In genomic region chr14:100250732-100251465, GRCh38 we compare ENCODE assay signal across 24 cellular contexts. TPM values are rescaled to one million over a fixed set of nuclear protein-coding genes. Genes with fewer than 3 reads are reported as not detected.
DNase-seq lines count a peak whose midpoint lies in the region; ATAC-seq and TF ChIP-seq lines count a peak whose summit lies in the region.
"Had no signal": no experiment of that assay in that cellular context is flagged by ENCODE, and none has a peak within 500 bp of the region (broad histone marks: within the 10 kb centered on the region; RNA-seq: fewer than 3 reads in every experiment).

No MANE protein-coding gene starts in this region.

- H2AFZ ChIP-seq in GM23248 = no peak overlapping the region

- peaks cover 69% of the 10 kb centered on the region for H3K4me1 Mint-ChIP-seq in activated naive CD8-positive, alpha-beta T cell (ENCODE audit: low read depth)
- H3K4me1 Mint-ChIP-seq in activated naive CD8-positive, alpha-beta T cell treated with anti-CD3 and anti-CD28 coated beads, Interleukin-2, amount 50 U/mL, for 24 hours = peaks cover 72% of the 10 kb centered on the region

- peaks cover 100% of the 10 kb centered on the region for H3K79me2 ChIP-seq in GM23248 (ENCODE audit: insufficient read depth)

- no peak for TF ChIP-seq CTCF in adrenal gland (IDR thresholded peaks at IDR 0.05)
- TF ChIP-seq CTCF in lung (IDR thresholded peaks at IDR 0.05; ENCODE audit: control extremely low read depth, extremely low read depth) = no peak

- H3K4me1 ChIP-seq in adrenal gland (replicated peaks in 1 of 2) = peaks cover 28 to 50% of the 10 kb centered on the region in 2 donors
- peaks cover 19 to 39% of the 10 kb centered on the region in 2 donors for H3K4me1 ChIP-seq in lung (ENCODE audit: control insufficient read depth in 2 of 2, insufficient read depth in 2 of 2, low read length in 2 of 2)
- peaks cover 15% of the 10 kb centered on the region for H3K4me1 ChIP-seq in GM23248 (ENCODE audit: insufficient read depth)
- H3K4me1 ChIP-seq: SJSA1 had no signal

- peaks cover 73% of the 10 kb centered on the region for H4K20me1 ChIP-seq in GM23248 (ENCODE audit: insufficient read depth)

- peak overlapping the region; percentile 23 for H3K27ac Mint-ChIP-seq in activated naive CD8-positive, alpha-beta T cell
- H3K27ac Mint-ChIP-seq in activated naive CD8-positive, alpha-beta T cell treated with anti-CD3 and anti-CD28 coated beads, Interleukin-2, amount 50 U/mL, for 24 hours = no peak overlapping the region
- H3K27ac Mint-ChIP-seq: dendritic cell treated with granulocyte-macrophage colony-stimulating factor and Interleukin-4, amounts not matched to agents 40 ng/mL and 50 ng/mL, for 4 days had no signal

- H3K36me3 Mint-ChIP-seq in activated naive CD8-positive, alpha-beta T cell = no peaks in the 10 kb centered on the region
- H3K36me3 Mint-ChIP-seq in activated naive CD8-positive, alpha-beta T cell treated with anti-CD3 and anti-CD28 coated beads, Interleukin-2, amount 50 U/mL, for 24 hours (ENCODE audit: low read depth) = peaks cover 21% of the 10 kb centered on the region

- no peak overlapping the region for H3K9ac ChIP-seq in GM23248

- H3K9me3 Mint-ChIP-seq in activated naive CD8-positive, alpha-beta T cell (ENCODE audit: low read depth) = no peaks in the 10 kb centered on the region
- no peaks in the 10 kb centered on the region for H3K9me3 Mint-ChIP-seq in activated naive CD8-positive, alpha-beta T cell treated with anti-CD3 and anti-CD28 coated beads, Interleukin-2, amount 50 U/mL, for 24 hours
- H3K9me3 Mint-ChIP-seq: activated CD4-positive, alpha-beta T cell treated with anti-CD3 and anti-CD28 coated beads, Interleukin-2, amount 10 ng/mL, durations not matched to agents 7 days and 5 days; dendritic cell treated with granulocyte-macrophage colony-stimulating factor and Interleukin-4, amounts not matched to agents 40 ng/mL and 50 ng/mL, for 4 days had no signal

- H3K4me3 ChIP-seq in adrenal gland = no peak overlapping the region
- no peak overlapping the region for H3K4me3 ChIP-seq in lung
- H3K4me3 ChIP-seq in GM23248 = no peak overlapping the region
- H3K4me3 ChIP-seq: cardiac muscle cell, SJSA1, skin epidermis, thyroid gland had no signal

- no peaks in the 10 kb centered on the region for H3K27me3 ChIP-seq in adrenal gland
- H3K27me3 ChIP-seq in lung (ENCODE audit: control insufficient read depth, insufficient read depth) = no peaks in the 10 kb centered on the region
- no peaks in the 10 kb centered on the region for H3K27me3 ChIP-seq in GM23248 (replicated peaks; ENCODE audit: insufficient read depth)
- H3K27me3 ChIP-seq: cardiac muscle cell, SJSA1, thyroid gland had no signal

- H3K9me3 ChIP-seq in adrenal gland (replicated peaks in 1 of 3) (no peaks in the 10 kb centered on the region), lung (ENCODE audit: control insufficient read depth in 2 of 2, insufficient read depth in 1 of 2, low read length in 1 of 2) (no peaks in the 10 kb centered on the region), GM23248 (ENCODE audit: low read depth) (no peaks in the 10 kb centered on the region)
- H3K9me3 ChIP-seq: SJSA1, thyroid gland had no signal

- intact Hi-C loops in adrenal gland (cut with DNase I) = no loop called here

- WGBS in adrenal gland, 4 donors = 52 to 68% (median 62%) methylated on average over 2 of the region's 2 CpGs
- WGBS in lung, 2 donors = 87 to 92% methylated on average over 2 of the region's 2 CpGs
- WGBS in GM23248 (ENCODE audit: low coverage in 1 of 2, low lambda C conversion rate in 2 of 2, missing lambda C conversion rate in 2 of 2), 2 experiments = 93 to 98% methylated on average over 2 of the region's 2 CpGs

- in situ Hi-C loops in GM23248 (cut with MboI) = no loop called here

- H3K4me2 ChIP-seq in GM23248 (ENCODE audit: unreplicated experiment) = no peak overlapping the region

- H3K36me3 ChIP-seq in adrenal gland (replicated peaks in 1 of 2) (no peaks in the 10 kb centered on the region), lung (ENCODE audit: control insufficient read depth in 2 of 2, insufficient read depth in 2 of 2, low read length in 2 of 2) (peaks cover 0 to 2% of the 10 kb centered on the region in 2 donors), GM23248 (ENCODE audit: low read depth) (no peaks in the 10 kb centered on the region)
- H3K36me3 ChIP-seq: cardiac muscle cell, thyroid gland had no signal

- DNase-seq in activated naive CD8-positive, alpha-beta T cell treated with anti-CD3 and anti-CD28 coated beads, Interleukin-2, amount 50 U/mL, for 24 hours = no peak
- DNase-seq in adrenal gland (peak; percentile 49 to 76 (median 66)), lung (ENCODE audit: low spot score) (no peak), GM23248 (no peak), H4 (ENCODE audit: low spot score) (no peak)
- DNase-seq: activated CD4-positive, alpha-beta T cell treated with anti-CD3 and anti-CD28 coated beads, Interleukin-2, amount 10 ng/mL, durations not matched to agents 7 days and 5 days; activated CD8-positive, alpha-beta memory T cell treated with anti-CD3 and anti-CD28 coated beads, Interleukin-2, amount 50 U/mL, for 4 hours; activated gamma-delta T cell; amygdala; HCEC 1CT; head of caudate nucleus; MM.1S; NCI-H1436; NCI-H524; nucleus accumbens; stimulated activated naive CD4-positive, alpha-beta T cell; thyroid gland had no signal

- H3K27me3 Mint-ChIP-seq in activated naive CD8-positive, alpha-beta T cell = no peaks in the 10 kb centered on the region
- H3K27me3 Mint-ChIP-seq in activated naive CD8-positive, alpha-beta T cell treated with anti-CD3 and anti-CD28 coated beads, Interleukin-2, amount 50 U/mL, for 24 hours = no peaks in the 10 kb centered on the region
- H3K27me3 Mint-ChIP-seq: activated CD4-positive, alpha-beta T cell treated with anti-CD3 and anti-CD28 coated beads, Interleukin-2, amount 10 ng/mL, durations not matched to agents 7 days and 5 days; dendritic cell treated with granulocyte-macrophage colony-stimulating factor and Interleukin-4, amounts not matched to agents 40 ng/mL and 50 ng/mL, for 4 days had no signal

- H3K27ac ChIP-seq in adrenal gland (peak overlapping the region in 4 of 5 donors; percentile 34 to 54 (median 41)), lung (ENCODE audit: low read depth in 1 of 2, low read length in 1 of 2) (no peak overlapping the region), GM23248 (no peak overlapping the region)
- H3K27ac ChIP-seq: cardiac muscle cell, SJSA1, thyroid gland had no signal

- H3F3A ChIP-seq in GM23248 (ENCODE audit: insufficient read depth) = peaks cover 11% of the 10 kb centered on the region; the same call in 1 of the 2 replicates

- peak overlapping the region; percentile 40 for H3K4me3 Mint-ChIP-seq in activated naive CD8-positive, alpha-beta T cell
- no peak overlapping the region for H3K4me3 Mint-ChIP-seq in activated naive CD8-positive, alpha-beta T cell treated with anti-CD3 and anti-CD28 coated beads, Interleukin-2, amount 50 U/mL, for 24 hours
- H3K4me3 Mint-ChIP-seq: activated CD4-positive, alpha-beta T cell treated with anti-CD3 and anti-CD28 coated beads, Interleukin-2, amount 10 ng/mL, durations not matched to agents 7 days and 5 days; dendritic cell treated with granulocyte-macrophage colony-stimulating factor and Interleukin-4, amounts not matched to agents 40 ng/mL and 50 ng/mL, for 4 days had no signal

- no peaks in the 10 kb centered on the region for H3K9me2 ChIP-seq in GM23248 (ENCODE audit: insufficient read depth)

- ATAC-seq in activated naive CD8-positive, alpha-beta T cell treated with anti-CD3 and anti-CD28 coated beads, Interleukin-2, amount 50 U/mL, for 24 hours = no peak
- peak; percentile 9 for ATAC-seq in lung (ENCODE audit: insufficient read depth, low FRiP score)
- ATAC-seq in HG03135 (IDR thresholded peaks at IDR 0.05; ENCODE audit: unreplicated experiment) = no peak
- no peak for ATAC-seq in GM18505 (IDR thresholded peaks at IDR 0.05; ENCODE audit: unreplicated experiment)

- TF ChIP-seq POLR2A in adrenal gland (IDR thresholded peaks at IDR 0.05) (no peak), GM18505 (IDR thresholded peaks at IDR 0.05; ENCODE audit: borderline replicate concordance, extremely low read depth, insufficient read depth, insufficient read length) (no peak)

RNA-seq across cellular contexts. Expression of gene YY1, which starts 12.0 kb away (rescaled TPM):
- 10 to 100 TPM; 44.3 to 79.7 (median 57.4) TPM for total RNA-seq in adrenal gland
- polyA plus RNA-seq in adrenal gland = 10 to 100 TPM; 20.1 to 57.3 (median 32.7) TPM
- 10 to 100 TPM; 42.1 to 62.9 TPM for total RNA-seq in lung
- polyA plus RNA-seq in lung = 10 to 100 TPM; 22.9 to 27.0 TPM
- 43.3 and 45.3 TPM in 2 replicates for total RNA-seq in GM23248 (2014; rRNA removed; shearing (Covaris generic))
- 34.9 and 38.2 TPM in 2 replicates for polyA plus RNA-seq in GM23248 (2016; fragmentation: Nextera tagmentation; extraction: Ambion mirVana)
- total RNA-seq in H4 (2014; rRNA removed; shearing (Covaris generic)) = 32.3 and 44.7 TPM in 2 replicates

RNA-seq across cellular contexts. Expression of gene SLC25A29, which starts 55.3 kb away (rescaled TPM):
- 100 to 1,000 TPM in 2 of 8 donors, 10 to 100 TPM in 6; 34.4 to 118 (median 88.4) TPM for total RNA-seq in adrenal gland
- 100 to 1,000 TPM in 2 of 3 donors, 1 to 10 TPM in 1; 9.0 to 277 (median 150) TPM for polyA plus RNA-seq in adrenal gland
- 10 to 100 TPM; 45.6 to 75.3 TPM for total RNA-seq in lung
- 10 to 100 TPM; 34.6 to 91.0 TPM for polyA plus RNA-seq in lung
- total RNA-seq in GM23248 (2014; rRNA removed; shearing (Covaris generic)) = 11.8 and 12.0 TPM in 2 replicates
- 5.5 TPM in 2 replicates for polyA plus RNA-seq in GM23248 (2016; fragmentation: Nextera tagmentation; extraction: Ambion mirVana)
- 11.2 and 23.5 TPM in 2 replicates for total RNA-seq in H4 (2014; rRNA removed; shearing (Covaris generic))

Comparison
In these comparisons a context has a peak if more than half of its experiments do, and no peak if none do; other contexts are left out.
1. DNase-seq: peak in adrenal gland (7 of 7); none in activated naive CD8-positive, alpha-beta T cell treated with anti-CD3 and anti-CD28 coated beads, Interleukin-2, amount 50 U/mL, for 24 hours (single experiment), lung (single experiment), GM23248 (single experiment) and H4 (single experiment).
2. H3K27ac ChIP-seq: peak in adrenal gland (4 of 5); none in lung (0 of 2) and GM23248 (single experiment).